In the genomic region with DNA sequence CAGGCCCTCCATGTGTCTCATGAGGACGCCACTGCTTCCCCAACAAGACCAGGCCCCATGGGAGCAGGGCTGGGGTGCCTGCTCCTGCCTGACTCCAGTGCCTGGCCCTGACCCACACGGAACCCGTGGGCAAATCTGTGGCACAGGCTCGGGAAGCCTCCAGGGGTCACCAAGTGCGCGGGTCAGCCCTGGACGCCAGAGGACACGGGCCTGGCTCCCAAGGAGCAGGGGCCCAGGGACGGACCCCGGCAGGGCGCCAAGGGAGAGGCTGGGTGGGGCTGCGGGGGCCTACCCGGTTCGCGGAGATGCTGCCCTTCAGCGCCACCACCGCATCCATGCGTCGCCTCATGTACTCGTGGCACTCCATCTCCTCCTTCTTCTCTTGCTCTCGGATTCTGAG, we compare ENCODE assay signal across 24 cellular contexts. TPM values are rescaled to one million over a fixed set of nuclear protein-coding genes. Genes with fewer than 3 reads are reported as not detected.
DNase-seq lines count a peak whose midpoint lies in the region; FAIRE-seq and TF ChIP-seq lines count a peak whose summit lies in the region.
"Had no signal": no experiment of that assay in that cellular context is flagged by ENCODE, and none has a peak within 500 bp of the region (broad histone marks: within the 10 kb centered on the region; RNA-seq: fewer than 3 reads in every experiment).

No MANE protein-coding gene starts in this region.

- H3K27me3 Mint-ChIP-seq in astrocyte (ENCODE audit: low read depth, unreplicated experiment) (peaks cover 25% of the 10 kb centered on the region), progenitor cell of endocrine pancreas (peaks cover 13% of the 10 kb centered on the region)

- H3K36me3 ChIP-seq in astrocyte (ENCODE audit: insufficient read depth, low read length) (no peaks in the 10 kb centered on the region), kidney (ENCODE audit: control insufficient read depth in 1 of 2, insufficient read depth in 2 of 2, low read length in 2 of 2) (no peaks in the 10 kb centered on the region)
- H3K36me3 ChIP-seq: HAP-1 had no signal

- H2AFZ ChIP-seq in astrocyte (ENCODE audit: low read depth, low read length) = no peak overlapping the region
- H2AFZ ChIP-seq: GM23338 had no signal

- intact Hi-C loops in kidney (cut with DNase I) = no loop called here

- no peaks in the 10 kb centered on the region for H3K79me2 ChIP-seq in astrocyte (ENCODE audit: insufficient read depth, low read length)

- no peak overlapping the region for H3K4me3 ChIP-seq in astrocyte (ENCODE audit: insufficient read depth, low read depth, low read length)
- no peak overlapping the region for H3K4me3 ChIP-seq in kidney (ENCODE audit: low read length in 2 of 2)
- H3K4me3 ChIP-seq: GM23338, HAP-1 had no signal

- H3K4me1 ChIP-seq in astrocyte (ENCODE audit: insufficient read depth, low read length) = no peaks in the 10 kb centered on the region
- H3K4me1 ChIP-seq in kidney (ENCODE audit: control insufficient read depth in 1 of 2, insufficient read depth in 1 of 2, low read depth in 1 of 2, low read length in 2 of 2) = no peaks in the 10 kb centered on the region
- H3K4me1 ChIP-seq: HAP-1 had no signal

- H3K27ac ChIP-seq in astrocyte (ENCODE audit: low read depth, low read length) (no peak overlapping the region), kidney (ENCODE audit: low read depth in 2 of 2, low read length in 2 of 2) (no peak overlapping the region)

- DNase-seq in astrocyte (ENCODE audit: low read depth) = no peak
- DNase-seq in kidney = peak; percentile 72
- no peak for DNase-seq in progenitor cell of endocrine pancreas (ENCODE audit: low spot score, unreplicated experiment)
- no peak for DNase-seq in activated gamma-delta T cell (lab: John Stamatoyannopoulos, UW)
- DNase-seq in activated CD4-positive, alpha-beta T cell treated with anti-CD3 and anti-CD28 coated beads, Interleukin-2, amount 50 U/mL, for 4 hours = no peak
- no peak for DNase-seq in activated CD4-positive, alpha-beta T cell treated with anti-CD3 and anti-CD28 coated beads for 48 hours
- DNase-seq: C1 segment of cervical spinal cord; Calu3; CD4-positive, alpha-beta memory T cell; COR-L47; DMS53; DMS79 treated with DMSO at 0.1 percent for 48 hours; GF-D8; HFFc6 had no signal

- H3K9ac ChIP-seq in astrocyte (ENCODE audit: low read length) (no peak overlapping the region), kidney (ENCODE audit: low read length in 2 of 2) (no peak overlapping the region)

- no peak for FAIRE-seq in astrocyte (lab: Jason Lieb, UNC)
- no peak for FAIRE-seq in kidney (lab: Jason Lieb, UNC)
- FAIRE-seq: GM12891, GM18507 had no signal

- H3K27ac Mint-ChIP-seq in astrocyte (ENCODE audit: unreplicated experiment) (peak overlapping the region; percentile 62), progenitor cell of endocrine pancreas (peak overlapping the region; percentile 69)
- H3K27ac Mint-ChIP-seq: CD4-positive, alpha-beta memory T cell; GM23338; HFFc6 had no signal

- no peak overlapping the region for H3K4me2 ChIP-seq in astrocyte (ENCODE audit: low read length)
- H3K4me2 ChIP-seq: GM23338 had no signal

- no peaks in the 10 kb centered on the region for H4K20me1 ChIP-seq in astrocyte (ENCODE audit: insufficient read depth, low read length)

- peaks cover 7% of the 10 kb centered on the region for H3K9me3 Mint-ChIP-seq in astrocyte (ENCODE audit: unreplicated experiment)
- no peaks in the 10 kb centered on the region for H3K9me3 Mint-ChIP-seq in progenitor cell of endocrine pancreas (ENCODE audit: low read depth)
- H3K9me3 Mint-ChIP-seq: CD4-positive, alpha-beta memory T cell had no signal

- no peak for TF ChIP-seq CTCF in astrocyte (IDR thresholded peaks at IDR 0.05; ENCODE audit: insufficient read depth, low read depth, low read length)
- no peak for TF ChIP-seq CTCF in kidney (IDR thresholded peaks at IDR 0.05; ENCODE audit: borderline replicate concordance, extremely low read depth, insufficient read depth)
- TF ChIP-seq CTCF in progenitor cell of endocrine pancreas (IDR thresholded peaks at IDR 0.05; ENCODE audit: unreplicated experiment) = no peak

- H3K36me3 Mint-ChIP-seq in astrocyte (ENCODE audit: low read depth, unreplicated experiment) = peaks cover 3% of the 10 kb centered on the region
- H3K36me3 Mint-ChIP-seq in progenitor cell of endocrine pancreas (ENCODE audit: insufficient read depth) = no peaks in the 10 kb centered on the region
- H3K36me3 Mint-ChIP-seq: CD4-positive, alpha-beta memory T cell had no signal

- H3K9me3 ChIP-seq in astrocyte (ENCODE audit: insufficient read depth, low read depth, low read length) (peaks cover 3% of the 10 kb centered on the region), kidney (ENCODE audit: control insufficient read depth in 1 of 2, low read length in 2 of 2) (no peaks in the 10 kb centered on the region)
- H3K9me3 ChIP-seq: HAP-1 had no signal

- peaks cover 3% of the 10 kb centered on the region for H3K4me1 Mint-ChIP-seq in astrocyte (ENCODE audit: low read depth, unreplicated experiment)
- H3K4me1 Mint-ChIP-seq in progenitor cell of endocrine pancreas (ENCODE audit: low read depth) = no peaks in the 10 kb centered on the region
- H3K4me1 Mint-ChIP-seq: CD4-positive, alpha-beta memory T cell had no signal

- no peaks in the 10 kb centered on the region for H3K27me3 ChIP-seq in astrocyte (ENCODE audit: insufficient read depth, low read length)

- H3K4me3 Mint-ChIP-seq in astrocyte (ENCODE audit: unreplicated experiment) (no peak overlapping the region), progenitor cell of endocrine pancreas (ENCODE audit: low read depth) (no peak overlapping the region)
- H3K4me3 Mint-ChIP-seq: GM23338, HFFc6 had no signal

RNA-seq across cellular contexts. Expression of gene CFAP74, which starts 31.9 kb away (rescaled TPM):
- total RNA-seq in astrocyte = not detected in 2 replicates
- not detected for total RNA-seq in kidney
- not detected for polyA plus RNA-seq in kidney (ENCODE audit: insufficient read depth, low read depth, low replicate concordance)
- total RNA-seq in progenitor cell of endocrine pancreas = 0.36 and 0.93 TPM in 2 replicates
- total RNA-seq: A172; A673; Calu3; CD4-positive, alpha-beta memory T cell; Daoy; G401; GM23338; H4; HFFc6 had no signal
- polyA plus RNA-seq: BJ; CD4-positive, alpha-beta memory T cell had no signal

RNA-seq across cellular contexts. Expression of gene GABRD, which starts 47.5 kb away (rescaled TPM):
- not detected in 2 replicates for total RNA-seq in astrocyte
- total RNA-seq in kidney = 0.63 TPM
- 1.1 TPM for polyA plus RNA-seq in kidney (ENCODE audit: insufficient read depth, low read depth, low replicate concordance)
- total RNA-seq in progenitor cell of endocrine pancreas = not detected in 2 replicates
- total RNA-seq: A673; Calu3; CD4-positive, alpha-beta memory T cell; Daoy; HFFc6 had no signal
- polyA plus RNA-seq: BJ; CD4-positive, alpha-beta memory T cell had no signal

RNA-seq across cellular contexts. Expression of gene TMEM52, which starts 52.6 kb away (rescaled TPM):
- 0.84 and 1.4 TPM in 2 replicates for total RNA-seq in astrocyte
- 0.50 TPM for total RNA-seq in kidney
- polyA plus RNA-seq in kidney (ENCODE audit: insufficient read depth, low read depth, low replicate concordance) = 5.1 TPM
- total RNA-seq in progenitor cell of endocrine pancreas = 1.8 and 1.9 TPM in 2 replicates
- total RNA-seq: A172 had no signal
- polyA plus RNA-seq: CD4-positive, alpha-beta memory T cell had no signal

RNA-seq across cellular contexts. Expression of gene CALML6, which starts 56.6 kb away (rescaled TPM):
- total RNA-seq in astrocyte (0.91 and 1.4 TPM in 2 replicates), kidney (0.13 TPM), progenitor cell of endocrine pancreas (1.1 and 1.5 TPM in 2 replicates)
- polyA plus RNA-seq in kidney (ENCODE audit: insufficient read depth, low read depth, low replicate concordance) = 1.2 TPM
- total RNA-seq: A172, G401, H4 had no signal
- polyA plus RNA-seq: CD4-positive, alpha-beta memory T cell; GM23338 had no signal
